ENCODE assay signal across 16 cellular contexts in the genomic region with DNA sequence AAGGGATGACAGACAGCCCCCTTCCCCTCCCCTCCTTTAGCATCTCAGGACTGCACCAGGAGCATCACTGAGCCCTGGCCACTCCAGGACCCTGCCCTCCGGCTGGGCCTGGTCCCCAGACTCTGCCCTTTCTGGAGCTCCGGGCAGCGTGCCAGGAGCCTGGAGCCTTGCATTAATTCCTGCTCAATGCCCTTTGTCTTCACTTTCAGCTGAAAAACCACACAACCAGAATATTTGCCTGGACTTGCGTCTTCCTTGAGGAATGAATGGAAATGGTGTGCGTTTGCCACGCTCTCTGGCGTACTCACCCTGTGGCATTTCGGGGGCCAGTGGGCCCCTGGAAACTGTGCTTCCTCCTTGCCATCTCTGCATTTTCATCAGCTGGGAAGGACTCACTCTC. TPM values are rescaled to one million over a fixed set of nuclear protein-coding genes. Genes with fewer than 3 reads are reported as not detected.
DNase-seq lines count a peak whose midpoint lies in the region; ATAC-seq, FAIRE-seq and TF ChIP-seq lines count a peak whose summit lies in the region.
"Had no signal": no experiment of that assay in that cellular context is flagged by ENCODE, and none has a peak within 500 bp of the region (broad histone marks: within the 10 kb centered on the region; RNA-seq: fewer than 3 reads in every experiment).

No MANE protein-coding gene starts in this region.

- H3K4me1 ChIP-seq in right lobe of liver, result no peaks in the 10 kb centered on the region
- H3K4me1 ChIP-seq in HepG2 (ENCODE audit: insufficient read depth, low read length), result no peaks in the 10 kb centered on the region
- H3K4me1 ChIP-seq: prostate gland had no signal

- H3K27me3 Mint-ChIP-seq in activated naive CD4-positive, alpha-beta T cell treated with anti-CD3 and anti-CD28 coated beads, Interleukin-2, amount 10 ng/mL, durations not matched to agents 7 days and 5 days, result peaks cover 32% of the 10 kb centered on the region

- no peaks in the 10 kb centered on the region for H3K4me1 Mint-ChIP-seq in activated naive CD4-positive, alpha-beta T cell treated with anti-CD3 and anti-CD28 coated beads, Interleukin-2, amount 10 ng/mL, durations not matched to agents 7 days and 5 days

- no peak overlapping the region for H3K9ac ChIP-seq in HepG2 (ENCODE audit: insufficient read depth, low read depth, low read length)

- H3K4me3 ChIP-seq in right lobe of liver (no peak overlapping the region), HepG2 (replicated peaks in 1 of 3; ENCODE audit: insufficient read depth in 1 of 3, low read depth in 2 of 3, low read length in 3 of 3) (no peak overlapping the region)
- H3K4me3 ChIP-seq: prostate gland, thyroid gland had no signal

- DNase-seq in right lobe of liver (peak in 2 of 3 donors; percentile 12 to 38), HepG2 (ENCODE audit: low spot score) (no peak), RWPE1 (ENCODE audit: low spot score) (peak; percentile 61), epithelial cell of prostate (ENCODE audit: low read depth, low spot score) (peak; percentile 36), NCI-H1436 (lab: John Stamatoyannopoulos, UW) (no peak), activated T-cell treated with anti-CD3 and anti-CD28 coated beads for 4 hours (no peak), NCI-H1048 (lab: John Stamatoyannopoulos, UW) (no peak)
- DNase-seq in activated naive CD4-positive, alpha-beta T cell treated with anti-CD3 and anti-CD28 coated beads, Interleukin-2, amount 10 ng/mL, durations not matched to agents 7 days and 5 days, result no peak
- DNase-seq: activated naive CD4-positive, alpha-beta T cell treated with anti-CD3 and anti-CD28 coated beads, Interleukin-2, amount 50 U/mL, for 16 hours; kidney; NCI-H1694; stimulated activated CD4-positive, alpha-beta T cell treated with anti-CD3 and anti-CD28 coated beads, Interleukin-2, amount 100 ng/mL, for 24 hours; stimulated activated CD8-positive, alpha-beta memory T cell treated with anti-CD3 and anti-CD28 coated beads, Interleukin-4, amount 100 ng/mL, for 48 hours; thyroid gland had no signal

- 56% methylated on average over 8 of the region's 8 CpGs for WGBS in right lobe of liver (ENCODE audit: insufficient coverage, low coverage, low lambda C conversion rate, missing lambda C conversion rate)
- 16% methylated on average over 8 of the region's 8 CpGs for WGBS in HepG2 (ENCODE audit: low lambda C conversion rate)

- no peak overlapping the region for H3K4me2 ChIP-seq in HepG2 (ENCODE audit: low read depth, low read length)

- no TSS peak for BruUV-seq in HepG2 (replicated peaks; lab: Mats Ljungman, UMichigan)

- CTCF ChIA-PET in HepG2 (lab: Yijun Ruan, JAX; ENCODE audit: low intra/inter-chr PET ratio, low total read pairs), result no interaction called here
- CTCF ChIA-PET in RWPE1 (lab: Yijun Ruan, JAX), result no interaction called here
- CTCF ChIA-PET in activated naive CD4-positive, alpha-beta T cell treated with anti-CD3 and anti-CD28 coated beads, Interleukin-2, amount 10 ng/mL, durations not matched to agents 7 days and 5 days (lab: Charles Lee), result no interaction called here

- no peak for ATAC-seq in right lobe of liver
- no peak for ATAC-seq in HepG2

- peaks cover 14% of the 10 kb centered on the region for H3K9me3 Mint-ChIP-seq in activated naive CD4-positive, alpha-beta T cell treated with anti-CD3 and anti-CD28 coated beads, Interleukin-2, amount 10 ng/mL, durations not matched to agents 7 days and 5 days

- no peak overlapping the region for H3K27ac ChIP-seq in right lobe of liver
- H3K27ac ChIP-seq in HepG2 (ENCODE audit: extremely low read length, insufficient read depth, low read length), result no peak overlapping the region
- peak overlapping the region; percentile 55; the same call in 1 of the 2 replicates for H3K27ac ChIP-seq in RWPE1
- no peak overlapping the region for H3K27ac ChIP-seq in epithelial cell of prostate
- H3K27ac ChIP-seq: prostate gland, thyroid gland had no signal

- TF ChIP-seq CTCF in right lobe of liver (IDR thresholded peaks at IDR 0.05) (no peak), HepG2 (CRISPR knock-in tag; IDR thresholded peaks at IDR 0.05) (no peak), RWPE1 (conservative IDR thresholded peaks at IDR 0.05; ENCODE audit: low read depth) (no peak)

- FAIRE-seq in HepG2 (lab: Jason Lieb, UNC), result no peak
- FAIRE-seq: GM12892, kidney had no signal

- no peaks in the 10 kb centered on the region for H3K79me2 ChIP-seq in HepG2 (ENCODE audit: insufficient read depth, low read length)

- H3K27ac Mint-ChIP-seq in activated naive CD4-positive, alpha-beta T cell treated with anti-CD3 and anti-CD28 coated beads, Interleukin-2, amount 10 ng/mL, durations not matched to agents 7 days and 5 days, result no peak overlapping the region

- TF ChIP-seq POLR2A in right lobe of liver (IDR thresholded peaks at IDR 0.05) (no peak), HepG2 (IDR thresholded peaks at IDR 0.05; ENCODE audit: insufficient read depth in 1 of 2, low read depth in 2 of 2, low read length in 2 of 2) (no peak)

- in situ Hi-C loops in HepG2 (cut with HindIII; ENCODE audit: extremely low pct_ligation_motif_present, low pct_unique_long_range_greater_than_20kb), result no loop called here

- no peaks in the 10 kb centered on the region for H3K9me3 ChIP-seq in right lobe of liver
- peaks cover 4% of the 10 kb centered on the region; the same call in 1 of the 2 replicates for H3K9me3 ChIP-seq in HepG2 (ENCODE audit: low read length)
- H3K9me3 ChIP-seq: prostate gland, thyroid gland had no signal

- no peaks in the 10 kb centered on the region for H3K36me3 Mint-ChIP-seq in activated naive CD4-positive, alpha-beta T cell treated with anti-CD3 and anti-CD28 coated beads, Interleukin-2, amount 10 ng/mL, durations not matched to agents 7 days and 5 days

- H3K36me3 ChIP-seq in right lobe of liver, result no peaks in the 10 kb centered on the region
- no peaks in the 10 kb centered on the region for H3K36me3 ChIP-seq in HepG2 (replicated peaks in 1 of 2; ENCODE audit: control insufficient read depth in 1 of 2, insufficient read depth in 2 of 2, low read length in 2 of 2)
- H3K36me3 ChIP-seq: prostate gland, thyroid gland had no signal

- POLR2A ChIA-PET in HepG2 (lab: Yijun Ruan, JAX), result no interaction called here
- POLR2A ChIA-PET in RWPE1 (lab: Yijun Ruan, JAX; ENCODE audit: low non-redundant PET), result no interaction called here

- intact Hi-C loops in right lobe of liver (cut with DNase I) (no loop called here), HepG2 (cut with micrococcal nuclease; ENCODE audit: unreplicated experiment) (no loop called here)

- no peak overlapping the region for H3K4me3 Mint-ChIP-seq in activated naive CD4-positive, alpha-beta T cell treated with anti-CD3 and anti-CD28 coated beads, Interleukin-2, amount 10 ng/mL, durations not matched to agents 7 days and 5 days

- TF ChIP-seq RAD21 in HepG2 (CRISPR knock-in tag; IDR thresholded peaks at IDR 0.05), result no peak

- TF ChIP-seq EP300 in HepG2 (IDR thresholded peaks at IDR 0.05; ENCODE audit: low read depth in 2 of 2, low read length in 2 of 2) (no peak), HepG2 (CRISPR knock-in tag; IDR thresholded peaks at IDR 0.05; ENCODE audit: borderline replicate concordance) (no peak)

- H4K20me1 ChIP-seq in HepG2 (ENCODE audit: insufficient read depth, low read length), result no peaks in the 10 kb centered on the region

- no peak overlapping the region for H2AFZ ChIP-seq in HepG2 (ENCODE audit: low read length)

- H3K27me3 ChIP-seq in right lobe of liver, result no peaks in the 10 kb centered on the region
- peaks cover 0 to 41% of the 10 kb centered on the region in 2 experiments; a peak in 2 of 5 replicates for H3K27me3 ChIP-seq in HepG2 (ENCODE audit: control insufficient read depth in 1 of 2, insufficient read depth in 2 of 2, low read length in 2 of 2)
- H3K27me3 ChIP-seq: thyroid gland had no signal

TF ChIP-seq in HepG2, 621 proteins besides CTCF, POLR2A, EP300 and RAD21 (continues in another document):
- TF ChIP-seq MED13 (CRISPR knock-in tag; IDR thresholded peaks at IDR 0.05) (no peak), ZNF878 (CRISPR knock-in tag; IDR thresholded peaks at IDR 0.05) (no peak), PPARG (CRISPR knock-in tag; conservative IDR thresholded peaks at IDR 0.05) (no peak), ZNF512 (CRISPR knock-in tag; IDR thresholded peaks at IDR 0.05) (no peak)

RNA-seq across cellular contexts. Expression of gene RFLNA, which starts 8.5 kb away (rescaled TPM):
- total RNA-seq in right lobe of liver, result under 1 TPM in 2 of 6 experiments, not detected in 4; 0.12 to 0.31 TPM
- not detected in 2 replicates for total RNA-seq in HepG2 (2016; rRNA removed; fragmentation: Illumina TruSeq; extraction: Trizol)
- total RNA-seq in HepG2 (2016; cell fraction: cytosol; rRNA removed; fragmentation: Illumina TruSeq; extraction: Trizol; ENCODE audit: low read depth), result not detected in 2 replicates
- total RNA-seq in HepG2 (2016; cell fraction: insoluble cytoplasmic fraction; rRNA removed; fragmentation: Illumina TruSeq; extraction: Trizol), result not detected in 2 replicates
- not detected in 2 replicates for total RNA-seq in HepG2 (2016; cell fraction: membrane; rRNA removed; fragmentation: Illumina TruSeq; extraction: Trizol)
- not detected in 2 replicates for total RNA-seq in HepG2 (2016; cell fraction: nucleus; rRNA removed; fragmentation: Illumina TruSeq; extraction: Trizol)
- not detected in 2 replicates for polyA plus RNA-seq in HepG2 (2011; rRNA removed)
- polyA plus RNA-seq in HepG2 (2011; cell fraction: cytosol; rRNA removed), result not detected in 2 replicates
- polyA plus RNA-seq in HepG2 (2011; cell fraction: nucleus; rRNA removed), result not detected in 2 replicates
- not detected in 2 replicates for polyA plus RNA-seq in HepG2 (2012)
- polyA plus RNA-seq in HepG2 (2016; cell fraction: cytosol; fragmentation: Illumina TruSeq; extraction: Trizol; ENCODE audit: low read depth), result not detected in 2 replicates
- not detected in 2 replicates for polyA plus RNA-seq in HepG2 (2016; cell fraction: insoluble cytoplasmic fraction; fragmentation: Illumina TruSeq; extraction: Trizol; ENCODE audit: low read depth)
- polyA plus RNA-seq in HepG2 (2016; cell fraction: membrane; fragmentation: Illumina TruSeq; extraction: Trizol; ENCODE audit: low read depth), result not detected in 2 replicates
- not detected in 2 replicates for polyA plus RNA-seq in HepG2 (2016; cell fraction: nucleus; fragmentation: Illumina TruSeq; extraction: Trizol; ENCODE audit: insufficient read depth, low read depth)
- polyA minus RNA-seq in HepG2 (2011; rRNA and poly(A)+ RNA removed; ENCODE audit: low replicate concordance), result not detected in 2 replicates
- not detected in 2 replicates for polyA minus RNA-seq in HepG2 (2011; cell fraction: cytosol; rRNA and poly(A)+ RNA removed)
- polyA minus RNA-seq in HepG2 (2011; cell fraction: nucleus; rRNA and poly(A)+ RNA removed), result not detected in 2 replicates

Comparison
In these comparisons a context has a peak if more than half of its experiments do, and no peak if none do; other contexts are left out.
1. DNase-seq: peak in right lobe of liver (2 of 3), RWPE1 (single experiment) and epithelial cell of prostate (single experiment); none in HepG2 (single experiment), NCI-H1436 (single experiment), activated T-cell treated with anti-CD3 and anti-CD28 coated beads for 4 hours (single experiment), NCI-H1048 (single experiment) and activated naive CD4-positive, alpha-beta T cell treated with anti-CD3 and anti-CD28 coated beads, Interleukin-2, amount 10 ng/mL, durations not matched to agents 7 days and 5 days (single experiment).